Comparison of ENCODE assay signal across 11 cellular contexts in genomic region chr16:31452631-31453106, GRCh38. TPM values are rescaled to one million over a fixed set of nuclear protein-coding genes. Genes with fewer than 3 reads are reported as not detected.
DNase-seq lines count a peak whose midpoint lies in the region; ATAC-seq and TF ChIP-seq lines count a peak whose summit lies in the region.
"Had no signal": no experiment of that assay in that cellular context is flagged by ENCODE, and none has a peak within 500 bp of the region (broad histone marks: within the 10 kb centered on the region; RNA-seq: fewer than 3 reads in every experiment).

No MANE protein-coding gene starts in this region.

- H3K27me3 ChIP-seq in mesenchymal stem cell (ENCODE audit: control insufficient read depth in 1 of 2, insufficient read depth in 1 of 2, low read length in 2 of 2) (no peaks in the 10 kb centered on the region), uterus (no peaks in the 10 kb centered on the region)
- H3K27me3 ChIP-seq: BLaER1 treated with 17β-estradiol and CSF1 and Interleukin-3, amounts not matched to agents 10 nM and 100 nM had no signal

- 67% methylated on average over 2 of the region's 3 CpGs for WGBS in mesenchymal stem cell

- no peak for DNase-seq in activated naive CD8-positive, alpha-beta T cell treated with anti-CD3 and anti-CD28 coated beads, Interleukin-2, amount 50 U/mL, for 24 hours
- DNase-seq in mesenchymal stem cell, result peak; percentile 87
- DNase-seq in uterus, result no peak
- no peak for DNase-seq in putamen (ENCODE audit: low spot score)
- no peak for DNase-seq in MV-4-11 (lab: John Stamatoyannopoulos, UW)
- DNase-seq: GOT3, SIG-M5 had no signal

- peak overlapping the region in 1 of 2 experiments; percentile 84 for H3K4ac ChIP-seq in mesenchymal stem cell (ENCODE audit: low read depth in 1 of 2, low read length in 2 of 2)

- H2BK5ac ChIP-seq in mesenchymal stem cell (ENCODE audit: low read depth, low read length, poor library complexity, severe bottlenecking), result no peak overlapping the region

- H3K14ac ChIP-seq in mesenchymal stem cell (ENCODE audit: low read length in 2 of 2), result no peak overlapping the region

- no peak overlapping the region for H3K23ac ChIP-seq in mesenchymal stem cell (ENCODE audit: low read length in 2 of 2)

- no peak overlapping the region for H3K4me2 ChIP-seq in mesenchymal stem cell (ENCODE audit: low read length, poor library complexity, severe bottlenecking)

- no peak overlapping the region for H2BK120ac ChIP-seq in mesenchymal stem cell (ENCODE audit: low read depth, low read length)

- H3K36me3 ChIP-seq in mesenchymal stem cell (ENCODE audit: control insufficient read depth in 1 of 2, insufficient read depth in 2 of 2, low read depth in 1 of 2, low read length in 2 of 2), result peaks cover 10 to 20% of the 10 kb centered on the region in 2 experiments
- no peaks in the 10 kb centered on the region for H3K36me3 ChIP-seq in uterus

- H2AFZ ChIP-seq in mesenchymal stem cell (ENCODE audit: low read depth, low read length), result no peak overlapping the region

- H3K9ac ChIP-seq in mesenchymal stem cell (ENCODE audit: low read length), result peak overlapping the region; percentile 78

- H4K91ac ChIP-seq in mesenchymal stem cell (ENCODE audit: low read length), result peak overlapping the region; percentile 2

- H2BK15ac ChIP-seq in mesenchymal stem cell (ENCODE audit: low read depth, poor library complexity, severe bottlenecking), result no peak overlapping the region

- H3K27ac ChIP-seq in cingulate gyrus (ENCODE audit: low read depth, low read length) (peak overlapping the region; percentile 39), mesenchymal stem cell (ENCODE audit: low read length, poor library complexity, severe bottlenecking) (peak overlapping the region; percentile 63), uterus (peak overlapping the region; percentile 73 to 76)

- peaks cover 39% of the 10 kb centered on the region for H3K4me1 Mint-ChIP-seq in activated naive CD8-positive, alpha-beta T cell (ENCODE audit: low read depth)
- H3K4me1 Mint-ChIP-seq in activated naive CD8-positive, alpha-beta T cell treated with anti-CD3 and anti-CD28 coated beads, Interleukin-2, amount 50 U/mL, for 24 hours, result peaks cover 39% of the 10 kb centered on the region

- peaks cover 37% of the 10 kb centered on the region for H3K4me1 ChIP-seq in mesenchymal stem cell (ENCODE audit: control insufficient read depth, insufficient read depth, low read depth, low read length)
- peaks cover 3 to 33% of the 10 kb centered on the region in 2 donors for H3K4me1 ChIP-seq in uterus

- no peak for TF ChIP-seq POLR2A in uterus (IDR thresholded peaks at IDR 0.05)

- H3K27ac Mint-ChIP-seq in activated naive CD8-positive, alpha-beta T cell, result peak overlapping the region; percentile 41
- H3K27ac Mint-ChIP-seq in activated naive CD8-positive, alpha-beta T cell treated with anti-CD3 and anti-CD28 coated beads, Interleukin-2, amount 50 U/mL, for 24 hours, result no peak overlapping the region

- peaks cover 17% of the 10 kb centered on the region for H3K79me1 ChIP-seq in mesenchymal stem cell (replicated peaks; ENCODE audit: low read length, poor library complexity, severe bottlenecking)

- H3K18ac ChIP-seq in mesenchymal stem cell (ENCODE audit: low read depth in 1 of 2, low read length in 2 of 2), result no peak overlapping the region

- H3K9me3 ChIP-seq in mesenchymal stem cell (ENCODE audit: control insufficient read depth, low read length) (no peaks in the 10 kb centered on the region), uterus (no peaks in the 10 kb centered on the region)
- H3K9me3 ChIP-seq: BLaER1 treated with 17β-estradiol and CSF1 and Interleukin-3, amounts not matched to agents 10 nM and 100 nM had no signal

- H3K9me3 Mint-ChIP-seq in activated naive CD8-positive, alpha-beta T cell (ENCODE audit: low read depth), result no peaks in the 10 kb centered on the region
- H3K9me3 Mint-ChIP-seq in activated naive CD8-positive, alpha-beta T cell treated with anti-CD3 and anti-CD28 coated beads, Interleukin-2, amount 50 U/mL, for 24 hours, result no peaks in the 10 kb centered on the region

- no peak for TF ChIP-seq CTCF in uterus (IDR thresholded peaks at IDR 0.05)

- ATAC-seq in activated naive CD8-positive, alpha-beta T cell treated with anti-CD3 and anti-CD28 coated beads, Interleukin-2, amount 50 U/mL, for 24 hours, result no peak
- no peak for ATAC-seq in HG02759 (IDR thresholded peaks at IDR 0.05; ENCODE audit: unreplicated experiment)

- no peaks in the 10 kb centered on the region for H3K27me3 Mint-ChIP-seq in activated naive CD8-positive, alpha-beta T cell
- H3K27me3 Mint-ChIP-seq in activated naive CD8-positive, alpha-beta T cell treated with anti-CD3 and anti-CD28 coated beads, Interleukin-2, amount 50 U/mL, for 24 hours, result no peaks in the 10 kb centered on the region

- no peaks in the 10 kb centered on the region for H3K36me3 Mint-ChIP-seq in activated naive CD8-positive, alpha-beta T cell
- peaks cover 15% of the 10 kb centered on the region for H3K36me3 Mint-ChIP-seq in activated naive CD8-positive, alpha-beta T cell treated with anti-CD3 and anti-CD28 coated beads, Interleukin-2, amount 50 U/mL, for 24 hours (ENCODE audit: low read depth)

- H2BK12ac ChIP-seq in mesenchymal stem cell (ENCODE audit: low read length in 2 of 2), result peak overlapping the region in 1 of 2 experiments; percentile 33

- intact Hi-C loops in uterus (cut with DNase I; ENCODE audit: low total_unique reads), result no loop called here

- H2AK5ac ChIP-seq in mesenchymal stem cell (ENCODE audit: low read length, severe bottlenecking), result peak overlapping the region; percentile 90

- no peak overlapping the region for H3K4me3 Mint-ChIP-seq in activated naive CD8-positive, alpha-beta T cell
- H3K4me3 Mint-ChIP-seq in activated naive CD8-positive, alpha-beta T cell treated with anti-CD3 and anti-CD28 coated beads, Interleukin-2, amount 50 U/mL, for 24 hours, result no peak overlapping the region

- H3K4me3 ChIP-seq in mesenchymal stem cell (ENCODE audit: insufficient read depth in 1 of 2, low read depth in 1 of 2, low read length in 2 of 2), result peak overlapping the region in 1 of 2 experiments; percentile 28
- no peak overlapping the region for H3K4me3 ChIP-seq in uterus
- H3K4me3 ChIP-seq: BLaER1 treated with 17β-estradiol and CSF1 and Interleukin-3, amounts not matched to agents 10 nM and 100 nM had no signal

- peak overlapping the region; percentile 24 for H4K8ac ChIP-seq in mesenchymal stem cell (ENCODE audit: low read length)

RNA-seq across cellular contexts. Expression of gene ARMC5, which starts 6.6 kb away (rescaled TPM):
- polyA plus RNA-seq in mesenchymal stem cell (2013, experiment 1 of 2), result 5.3 TPM
- 5.0 TPM for polyA plus RNA-seq in mesenchymal stem cell (2013, experiment 2 of 2)
- 10 to 100 TPM in 2 of 4 donors, 1 to 10 TPM in 2; 2.1 to 12.7 (median 8.0) TPM for total RNA-seq in uterus

RNA-seq across cellular contexts. Expression of gene ZNF843, which starts 10.1 kb away (rescaled TPM):
- polyA plus RNA-seq in mesenchymal stem cell (2013, experiment 1 of 2), result 0.36 TPM
- polyA plus RNA-seq in mesenchymal stem cell (2013, experiment 2 of 2), result 0.34 TPM
- 1 to 10 TPM in 3 of 4 donors, not detected in 1; 1.0 to 3.3 (median 1.5) TPM for total RNA-seq in uterus

RNA-seq across cellular contexts. Expression of gene TGFB1I1, which starts 19.3 kb away (rescaled TPM):
- polyA plus RNA-seq in mesenchymal stem cell (2013, experiment 1 of 2), result 125 TPM
- 118 TPM for polyA plus RNA-seq in mesenchymal stem cell (2013, experiment 2 of 2)
- total RNA-seq in uterus, result 100 to 1,000 TPM in 2 of 4 donors, 10 to 100 TPM in 2; 61.1 to 336 (median 107) TPM

RNA-seq across cellular contexts. Expression of gene COX6A2, which starts 24.5 kb away (rescaled TPM):
- not detected for polyA plus RNA-seq in mesenchymal stem cell (2013, experiment 1 of 2)
- polyA plus RNA-seq in mesenchymal stem cell (2013, experiment 2 of 2), result not detected
- not detected for total RNA-seq in uterus

RNA-seq across cellular contexts. Expression of gene SLC5A2, which starts 30.3 kb away (rescaled TPM):
- not detected for polyA plus RNA-seq in mesenchymal stem cell (2013, experiment 1 of 2)
- not detected for polyA plus RNA-seq in mesenchymal stem cell (2013, experiment 2 of 2)
- total RNA-seq in uterus, result 1 to 10 TPM in 1 of 4 donors, under 1 TPM in 1, not detected in 2; 0.83 to 2.4 TPM
